In the genomic region with DNA sequence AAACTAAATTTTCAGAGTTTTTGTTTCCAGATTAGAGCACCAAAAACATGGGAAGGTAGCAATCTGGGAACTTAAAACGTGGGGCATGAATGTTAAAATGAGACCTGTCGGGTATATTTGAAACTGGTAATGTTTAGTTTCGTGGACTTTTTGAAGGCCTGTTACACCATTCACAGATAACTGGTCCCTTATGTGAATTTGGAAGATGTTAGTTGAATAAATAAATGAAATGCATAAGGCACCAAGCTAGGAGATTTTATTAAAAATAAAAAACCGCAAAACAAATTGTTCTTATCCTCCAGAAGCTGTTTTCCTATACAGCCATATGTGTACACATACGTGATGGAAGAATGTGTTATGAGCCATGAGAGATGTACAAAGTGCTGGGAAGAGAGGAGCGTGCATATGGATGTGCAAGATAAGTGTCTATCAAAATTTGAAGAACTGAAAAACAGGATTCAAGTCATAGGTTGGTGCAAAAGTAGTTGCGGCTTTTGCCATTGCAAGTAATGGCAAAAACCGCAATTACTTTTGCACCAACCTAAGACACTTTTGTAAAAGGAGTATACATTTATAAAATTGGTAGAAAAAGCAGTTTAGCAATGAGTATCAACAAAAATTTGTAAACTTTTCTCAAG, we compare ENCODE assay signal across 8 cellular contexts. TPM values are rescaled to one million over a fixed set of nuclear protein-coding genes. Genes with fewer than 3 reads are reported as not detected.
DNase-seq lines count a peak whose midpoint lies in the region; ATAC-seq and TF ChIP-seq lines count a peak whose summit lies in the region.

No MANE protein-coding gene starts in this region.

- TF ChIP-seq CTCF in BJ (IDR thresholded peaks at IDR 0.05; ENCODE audit: insufficient read depth, low read depth, low read length) (no peak), omental fat pad (IDR thresholded peaks at IDR 0.05) (no peak)

- peak overlapping the region; percentile 78 for H3K27ac ChIP-seq in temporal lobe (ENCODE audit: low read depth, low read length)

- no peak for ATAC-seq in omental fat pad (ENCODE audit: low FRiP score)

- peak overlapping the region; percentile 90 to 98 (median 94) for H3K4me3 Mint-ChIP-seq in IgD-negative memory B cell
- peak overlapping the region; percentile 68 for H3K4me3 Mint-ChIP-seq in activated T-helper 2 cell treated with anti-CD3 and anti-CD28 coated beads, Interferon-gamma antibody, Interleukin-2, Interleukin-4, amounts not matched to agents 10 μg/mL and 5 μg/mL and 100 μg/mL, durations not matched to agents 14 hours and 24 hours and 36 hours (ENCODE audit: low read depth)

- H3K27me3 ChIP-seq in BJ (ENCODE audit: control insufficient read depth, insufficient read depth, low read length), result no peaks in the 10 kb centered on the region

- CTCF ChIA-PET in BJ (lab: Yijun Ruan, JAX), result interaction anchor here (1.0 to 1.9 kb wide), 3 partner anchors 17 to 35 kb away, joined by 3 to 10 read pairs (median 3); no protein-coding TSS in a partner anchor

- H3K27ac Mint-ChIP-seq in IgD-negative memory B cell, result peak overlapping the region; percentile 62 to 92 (median 67)
- H3K27ac Mint-ChIP-seq in activated T-helper 2 cell treated with anti-CD3 and anti-CD28 coated beads, Interferon-gamma antibody, Interleukin-2, Interleukin-4, amounts not matched to agents 10 μg/mL and 5 μg/mL and 100 μg/mL, durations not matched to agents 14 hours and 24 hours and 36 hours, result peak overlapping the region; percentile 77

- H3K4me1 Mint-ChIP-seq in IgD-negative memory B cell, result peaks cover 20 to 29% (median 28%) of the 10 kb centered on the region in 3 donors
- H3K4me1 Mint-ChIP-seq in activated T-helper 2 cell treated with anti-CD3 and anti-CD28 coated beads, Interferon-gamma antibody, Interleukin-2, Interleukin-4, amounts not matched to agents 10 μg/mL and 5 μg/mL and 100 μg/mL, durations not matched to agents 14 hours and 24 hours and 36 hours (ENCODE audit: low read depth), result peaks cover 36% of the 10 kb centered on the region

- no peaks in the 10 kb centered on the region for H3K36me3 Mint-ChIP-seq in IgD-negative memory B cell
- peaks cover 19% of the 10 kb centered on the region for H3K36me3 Mint-ChIP-seq in activated T-helper 2 cell treated with anti-CD3 and anti-CD28 coated beads, Interferon-gamma antibody, Interleukin-2, Interleukin-4, amounts not matched to agents 10 μg/mL and 5 μg/mL and 100 μg/mL, durations not matched to agents 14 hours and 24 hours and 36 hours (ENCODE audit: low read depth)

- H3K36me3 ChIP-seq in BJ (ENCODE audit: control insufficient read depth, insufficient read depth, low read length), result no peaks in the 10 kb centered on the region

- POLR2A ChIA-PET in BJ (lab: Charles Lee), result no interaction called here

- DNase-seq in BJ (ENCODE audit: low read depth), result no peak
- no peak for DNase-seq in activated T-helper 2 cell treated with anti-CD3 and anti-CD28 coated beads, Interferon-gamma antibody, Interleukin-2, Interleukin-4, amounts not matched to agents 10 μg/mL and 5 μg/mL and 100 μg/mL, durations not matched to agents 14 hours and 24 hours and 36 hours (ENCODE audit: low spot score)
- peak; percentile 36 for DNase-seq in inferior parietal cortex (ENCODE audit: extremely low spot score)
- no peak for DNase-seq in omental fat pad (ENCODE audit: low spot score)
- DNase-seq in midbrain (lab: John Stamatoyannopoulos, UW), result no peak
- DNase-seq in KG1 (lab: John Stamatoyannopoulos, UW), result no peak

- H3K27me3 Mint-ChIP-seq in IgD-negative memory B cell, result no peaks in the 10 kb centered on the region
- H3K27me3 Mint-ChIP-seq in activated T-helper 2 cell treated with anti-CD3 and anti-CD28 coated beads, Interferon-gamma antibody, Interleukin-2, Interleukin-4, amounts not matched to agents 10 μg/mL and 5 μg/mL and 100 μg/mL, durations not matched to agents 14 hours and 24 hours and 36 hours (ENCODE audit: low read depth), result peaks cover 11% of the 10 kb centered on the region

- peak overlapping the region; percentile 91 for H3K4me3 ChIP-seq in BJ (ENCODE audit: low read depth, low read length)

- intact Hi-C loops in activated T-helper 2 cell treated with anti-CD3 and anti-CD28 coated beads, Interferon-gamma antibody, Interleukin-2, Interleukin-4, amounts not matched to agents 10 μg/mL and 5 μg/mL and 100 μg/mL, durations not matched to agents 14 hours and 24 hours and 36 hours (cut with micrococcal nuclease), result loop anchor here (1.0 to 10.0 kb wide), 5 partner anchors 20 to 300 kb away; a partner anchor contains a TSS

- no peaks in the 10 kb centered on the region for H3K9me3 Mint-ChIP-seq in IgD-negative memory B cell
- no peaks in the 10 kb centered on the region for H3K9me3 Mint-ChIP-seq in activated T-helper 2 cell treated with anti-CD3 and anti-CD28 coated beads, Interferon-gamma antibody, Interleukin-2, Interleukin-4, amounts not matched to agents 10 μg/mL and 5 μg/mL and 100 μg/mL, durations not matched to agents 14 hours and 24 hours and 36 hours

RNA-seq across cellular contexts. Expression of a gene that starts 0.7 kb away (rescaled TPM):
- polyA plus RNA-seq in BJ (2011; rRNA removed) (6.2 and 9.4 TPM in 2 replicates), IgD-negative memory B cell (18.0 TPM)
- polyA minus RNA-seq in BJ (2011; rRNA and poly(A)+ RNA removed), result 3.5 and 3.9 TPM in 2 replicates
- 39.8 and 41.4 TPM in 2 replicates for total RNA-seq in activated T-helper 2 cell treated with anti-CD3 and anti-CD28 coated beads, Interferon-gamma antibody, Interleukin-2, Interleukin-4, amounts not matched to agents 10 μg/mL and 5 μg/mL and 100 μg/mL, durations not matched to agents 14 hours and 24 hours and 36 hours
- total RNA-seq in temporal lobe (25.8 TPM), omental fat pad (10 to 100 TPM in 3 of 4 donors, 1 to 10 TPM in 1; 7.7 to 12.3 (median 11.8) TPM)
